Comparison of ENCODE assay signal across 9 cellular contexts in genomic region chr9:136393531-136393930, GRCh38.
"Had no signal": no experiment of that assay in that cellular context is flagged by ENCODE, and none has a peak within 500 bp of the region (broad histone marks: within the 10 kb centered on the region; RNA-seq: fewer than 3 reads in every experiment).

No MANE protein-coding gene starts in this region.

- H3K4me3 ChIP-seq: GM23248, HAP-1 had no signal

- H3K4me3 Mint-ChIP-seq: HFFc6 had no signal

- H3K9ac ChIP-seq: GM23248 had no signal

- FAIRE-seq: HTR-8/SVneo had no signal

- DNase-seq: GM23248, GOT3, H7, HFFc6, IMR-90, KBM-7 had no signal

- H3K27ac ChIP-seq: GM23248 had no signal

- H3K9me3 ChIP-seq: HAP-1 had no signal

- ATAC-seq: HCT116 had no signal

- H3K9me3 Mint-ChIP-seq: HFFc6 had no signal

- H3K27ac Mint-ChIP-seq: HFFc6 had no signal
